18 cellular contexts compared by ENCODE assay signal in genomic region chr5:87390576-87391199, GRCh38. TPM values are rescaled to one million over a fixed set of nuclear protein-coding genes. Genes with fewer than 3 reads are reported as not detected.
A peak's percentile ranks its signal among the peaks of the same experiment; 100 is the strongest.
DNase-seq lines count a peak whose midpoint lies in the region; ATAC-seq and TF ChIP-seq lines count a peak whose summit lies in the region.
"Had no signal": no experiment of that assay in that cellular context is flagged by ENCODE, and none has a peak within 500 bp of the region (broad histone marks: within the 10 kb centered on the region; RNA-seq: fewer than 3 reads in every experiment).

No MANE protein-coding gene starts in this region.

- no peak for TF ChIP-seq CTCF in HCT116 (IDR thresholded peaks at IDR 0.05 in 2 of 3, conservative IDR thresholded peaks at IDR 0.05 in 1 of 3; ENCODE audit: borderline replicate concordance in 1 of 3, insufficient read depth in 1 of 3, low read depth in 2 of 3, low read length in 2 of 3)
- TF ChIP-seq CTCF in brain (conservative IDR thresholded peaks at IDR 0.05): no peak

- H2AK5ac ChIP-seq in mesenchymal stem cell (ENCODE audit: low read length, severe bottlenecking): no peak overlapping the region

- H3K4me1 Mint-ChIP-seq in CD4-positive, CD25-positive, alpha-beta regulatory T cell: peaks cover 22 to 29% (median 26%) of the 10 kb centered on the region in 4 donors
- no peaks in the 10 kb centered on the region for H3K4me1 Mint-ChIP-seq in brain

- no peak overlapping the region for H3K4me3 Mint-ChIP-seq in CD4-positive, CD25-positive, alpha-beta regulatory T cell
- H3K4me3 Mint-ChIP-seq in brain: no peak overlapping the region
- H3K4me3 Mint-ChIP-seq: CD14-positive monocyte had no signal

- H3K18ac ChIP-seq in mesenchymal stem cell (ENCODE audit: low read depth in 1 of 2, low read length in 2 of 2): no peak overlapping the region

- no peak for TF ChIP-seq POLR2A in HCT116 (IDR thresholded peaks at IDR 0.05; ENCODE audit: borderline replicate concordance, extremely low read depth, insufficient read depth, insufficient read length)

- H3K9me2 ChIP-seq in HCT116 (ENCODE audit: insufficient read depth): no peaks in the 10 kb centered on the region

- H2BK5ac ChIP-seq in mesenchymal stem cell (ENCODE audit: low read depth, low read length, poor library complexity, severe bottlenecking): no peak overlapping the region

- no peak overlapping the region for H3K27ac ChIP-seq in CD4-positive, CD25-positive, alpha-beta regulatory T cell (ENCODE audit: insufficient read depth, low read length, poor library complexity, severe bottlenecking)
- H3K27ac ChIP-seq in HCT116 (ENCODE audit: low read depth, low read length) (no peak overlapping the region), mesenchymal stem cell (ENCODE audit: low read length, poor library complexity, severe bottlenecking) (peak overlapping the region; percentile 33)
- H3K27ac ChIP-seq: parathyroid adenoma had no signal

- no peaks in the 10 kb centered on the region for H3K9me3 ChIP-seq in CD4-positive, CD25-positive, alpha-beta regulatory T cell (ENCODE audit: control insufficient read depth in 2 of 2, low read length in 2 of 2)
- H3K9me3 ChIP-seq in HCT116 (ENCODE audit: control insufficient read depth in 1 of 2, insufficient read depth in 1 of 2, low read depth in 1 of 2, low read length in 2 of 2): no peaks in the 10 kb centered on the region
- H3K9me3 ChIP-seq in mesenchymal stem cell (ENCODE audit: control insufficient read depth, low read length): no peaks in the 10 kb centered on the region

- no peaks in the 10 kb centered on the region for H3K4me1 ChIP-seq in CD4-positive, CD25-positive, alpha-beta regulatory T cell (ENCODE audit: control insufficient read depth, insufficient read depth, low read length, poor library complexity, severe bottlenecking)
- peaks cover 0 to 10% of the 10 kb centered on the region in 2 experiments; a peak in 1 of 4 replicates for H3K4me1 ChIP-seq in HCT116 (ENCODE audit: control insufficient read depth in 1 of 2, insufficient read depth in 2 of 2, low read length in 2 of 2)
- H3K4me1 ChIP-seq in mesenchymal stem cell (ENCODE audit: control insufficient read depth, insufficient read depth, low read depth, low read length): peaks cover 4% of the 10 kb centered on the region

- H3K27me3 Mint-ChIP-seq in CD4-positive, CD25-positive, alpha-beta regulatory T cell: peaks cover 4% of the 10 kb centered on the region
- no peaks in the 10 kb centered on the region for H3K27me3 Mint-ChIP-seq in brain

- peaks cover 65% of the 10 kb centered on the region for H3K36me3 Mint-ChIP-seq in CD4-positive, CD25-positive, alpha-beta regulatory T cell
- peaks cover 78% of the 10 kb centered on the region for H3K36me3 Mint-ChIP-seq in brain

- H3K23ac ChIP-seq in mesenchymal stem cell (ENCODE audit: low read length in 2 of 2): no peak overlapping the region

- H2BK120ac ChIP-seq in mesenchymal stem cell (ENCODE audit: low read depth, low read length): no peak overlapping the region

- RAD21 ChIA-PET in HCT116 (lab: Charles Lee; ENCODE audit: low non-redundant PET in 1 of 2, low total read pairs in 2 of 2, uncharacterized antibody in 2 of 2, unreplicated experiment in 2 of 2): no interaction called here

- H3K14ac ChIP-seq in mesenchymal stem cell (ENCODE audit: low read length in 2 of 2): no peak overlapping the region

- peaks cover 94% of the 10 kb centered on the region for H3K36me3 ChIP-seq in CD4-positive, CD25-positive, alpha-beta regulatory T cell (ENCODE audit: control insufficient read depth, insufficient read depth, low read length)
- H3K36me3 ChIP-seq in HCT116 (ENCODE audit: control insufficient read depth in 1 of 2, insufficient read depth in 2 of 2, low read length in 2 of 2): peaks cover 64% of the 10 kb centered on the region in 2 experiments
- H3K36me3 ChIP-seq in mesenchymal stem cell (ENCODE audit: control insufficient read depth in 1 of 2, insufficient read depth in 2 of 2, low read depth in 1 of 2, low read length in 2 of 2): peaks cover 0 to 93% of the 10 kb centered on the region in 2 experiments

- H4K91ac ChIP-seq in mesenchymal stem cell (ENCODE audit: low read length): no peak overlapping the region

- H2AFZ ChIP-seq in HCT116 (ENCODE audit: low read depth, low read length, poor library complexity, severe bottlenecking) (no peak overlapping the region), mesenchymal stem cell (ENCODE audit: low read depth, low read length) (no peak overlapping the region)
- H2AFZ ChIP-seq: parathyroid adenoma had no signal

- peak overlapping the region; percentile 56 to 91 (median 85) for H3K27ac Mint-ChIP-seq in CD4-positive, CD25-positive, alpha-beta regulatory T cell
- H3K27ac Mint-ChIP-seq in brain: peak overlapping the region in 4 of 5 experiments; percentile 28 to 74 (median 45)

- H3K9me3 Mint-ChIP-seq in CD4-positive, CD25-positive, alpha-beta regulatory T cell: peaks cover 0 to 2% (median 0%) of the 10 kb centered on the region in 7 donors
- H3K9me3 Mint-ChIP-seq in brain: no peaks in the 10 kb centered on the region
- H3K9me3 Mint-ChIP-seq: CD14-positive monocyte had no signal

- H3K4ac ChIP-seq in mesenchymal stem cell (ENCODE audit: low read depth in 1 of 2, low read length in 2 of 2): no peak overlapping the region

- BruUV-seq in HCT116 (replicated peaks; lab: Mats Ljungman, UMichigan): TSS peak; percentile 4

- H2BK15ac ChIP-seq in mesenchymal stem cell (ENCODE audit: low read depth, poor library complexity, severe bottlenecking): no peak overlapping the region

- intact Hi-C loops in HCT116 (cut with micrococcal nuclease): no loop called here

- no peak overlapping the region for H4K8ac ChIP-seq in mesenchymal stem cell (ENCODE audit: low read length)

- POLR2A ChIA-PET in HCT116 (lab: Charles Lee): no interaction called here

- CTCF ChIA-PET in HCT116 (lab: Charles Lee): no interaction called here

- no peak for DNase-seq in CD4-positive, CD25-positive, alpha-beta regulatory T cell
- DNase-seq in HCT116 (ENCODE audit: low read depth, low spot score): no peak
- peak; percentile 8 for DNase-seq in mesenchymal stem cell
- DNase-seq in NCI-H2107 (lab: John Stamatoyannopoulos, UW): no peak
- DNase-seq in germinal center (ENCODE audit: low spot score): no peak
- DNase-seq: activated naive CD4-positive, alpha-beta T cell treated with Interleukin-2 at 50 U/mL for 16 hours; caudate nucleus; head of caudate nucleus; KBM-7; kidney; NCI-H1105 treated with DMSO at 0.1 percent for 48 hours; SIG-M5; substantia nigra had no signal

- whole genome bisulfite sequencing in mesenchymal stem cell: 93% methylated on average over 5 of the region's 5 CpGs

- no peak overlapping the region for H3K4me2 ChIP-seq in HCT116 (ENCODE audit: low read length)
- no peak overlapping the region for H3K4me2 ChIP-seq in mesenchymal stem cell (ENCODE audit: low read length, poor library complexity, severe bottlenecking)

- H3K79me2 ChIP-seq in HCT116 (ENCODE audit: insufficient read depth, low read length): peaks cover 28% of the 10 kb centered on the region
- H3K79me2 ChIP-seq: parathyroid adenoma had no signal

- H3K27me3 ChIP-seq in CD4-positive, CD25-positive, alpha-beta regulatory T cell (ENCODE audit: control insufficient read depth, insufficient read depth, low read length): no peaks in the 10 kb centered on the region
- H3K27me3 ChIP-seq in HCT116 (ENCODE audit: insufficient read depth, low read length) (no peaks in the 10 kb centered on the region), mesenchymal stem cell (ENCODE audit: control insufficient read depth in 1 of 2, insufficient read depth in 1 of 2, low read length in 2 of 2) (no peaks in the 10 kb centered on the region)

- ATAC-seq in CD4-positive, CD25-positive, alpha-beta regulatory T cell (ENCODE audit: low read depth in 2 of 2): no peak
- ATAC-seq in HCT116: no peak
- ATAC-seq in HG02759 (IDR thresholded peaks at IDR 0.05; ENCODE audit: unreplicated experiment): no peak
- no peak for ATAC-seq in GM18517 (IDR thresholded peaks at IDR 0.05; ENCODE audit: unreplicated experiment)

- H3K9ac ChIP-seq in HCT116 (ENCODE audit: low read length) (no peak overlapping the region), mesenchymal stem cell (ENCODE audit: low read length) (no peak overlapping the region)
- H3K9ac ChIP-seq: parathyroid adenoma had no signal

- peaks cover 1% of the 10 kb centered on the region for H3K79me1 ChIP-seq in mesenchymal stem cell (replicated peaks; ENCODE audit: low read length, poor library complexity, severe bottlenecking)

- H3K4me3 ChIP-seq in CD4-positive, CD25-positive, alpha-beta regulatory T cell (ENCODE audit: low read depth, low read length): no peak overlapping the region
- H3K4me3 ChIP-seq in HCT116 (replicated peaks in 1 of 2; ENCODE audit: low read depth in 1 of 2, low read length in 2 of 2) (no peak overlapping the region), mesenchymal stem cell (ENCODE audit: insufficient read depth in 1 of 2, low read depth in 1 of 2, low read length in 2 of 2) (no peak overlapping the region)

- TF ChIP-seq RAD21 in HCT116 (IDR thresholded peaks at IDR 0.05; ENCODE audit: low read depth): no peak

- peaks cover 4% of the 10 kb centered on the region; the same call in 1 of the 2 replicates for H4K20me1 ChIP-seq in HCT116 (ENCODE audit: insufficient read depth)

- no peak overlapping the region for H2BK12ac ChIP-seq in mesenchymal stem cell (ENCODE audit: low read length in 2 of 2)

TF ChIP-seq in HCT116, 20 proteins besides CTCF, POLR2A, EP300 and RAD21:
- no peak for TF ChIP-seq SP1 (IDR thresholded peaks at IDR 0.05; ENCODE audit: low read depth)

RNA-seq across cellular contexts. Expression of gene CCNH, which starts 22.0 kb away (rescaled TPM):
- total RNA-seq in CD4-positive, CD25-positive, alpha-beta regulatory T cell: 393 TPM
- 10 to 100 TPM; 60.0 to 65.8 (median 63.5) TPM for polyA plus RNA-seq in CD4-positive, CD25-positive, alpha-beta regulatory T cell
- total RNA-seq in HCT116 (2021; ENCODE audit: unreplicated experiment): 63.2 TPM
- 69.9 and 91.7 TPM in 2 replicates for polyA plus RNA-seq in HCT116 (2012)
- polyA plus RNA-seq in brain (ENCODE audit: insufficient read depth, low read depth, low replicate concordance): 16.5 TPM
- 31.8 TPM for polyA plus RNA-seq in mesenchymal stem cell (2013, experiment 1 of 2)
- polyA plus RNA-seq in mesenchymal stem cell (2013, experiment 2 of 2): 32.6 TPM
